ENCODE assay signal across 9 cellular contexts in genomic region chr3:54951405-54951804, GRCh38. TPM values are rescaled to one million over a fixed set of nuclear protein-coding genes. Genes with fewer than 3 reads are reported as not detected.
DNase-seq lines count a peak whose midpoint lies in the region; ATAC-seq, FAIRE-seq and TF ChIP-seq lines count a peak whose summit lies in the region.
"Had no signal": no experiment of that assay in that cellular context is flagged by ENCODE, and none has a peak within 500 bp of the region (broad histone marks: within the 10 kb centered on the region; RNA-seq: fewer than 3 reads in every experiment).

No MANE protein-coding gene starts in this region.

- peaks cover 2% of the 10 kb centered on the region for H3K9me3 Mint-ChIP-seq in astrocyte (ENCODE audit: unreplicated experiment)

- H3K27me3 ChIP-seq in astrocyte (ENCODE audit: insufficient read depth, low read length), result no peaks in the 10 kb centered on the region
- no peaks in the 10 kb centered on the region for H3K27me3 ChIP-seq in MM.1S (replicated peaks; ENCODE audit: insufficient read depth, low read length)

- peak; percentile 87 for FAIRE-seq in astrocyte (lab: Jason Lieb, UNC)

- H3K4me3 ChIP-seq in AG10803 (ENCODE audit: low read length) (no peak overlapping the region), astrocyte (ENCODE audit: insufficient read depth, low read depth, low read length) (no peak overlapping the region), MM.1S (ENCODE audit: low read length) (no peak overlapping the region)

- H3K4me1 ChIP-seq in astrocyte (ENCODE audit: insufficient read depth, low read length), result peaks cover 37% of the 10 kb centered on the region
- no peaks in the 10 kb centered on the region for H3K4me1 ChIP-seq in MM.1S (ENCODE audit: low read length)

- H4K20me1 ChIP-seq in astrocyte (ENCODE audit: insufficient read depth, low read length) (no peaks in the 10 kb centered on the region), MM.1S (ENCODE audit: insufficient read depth, low read length) (no peaks in the 10 kb centered on the region)

- H3K36me3 ChIP-seq in astrocyte (ENCODE audit: insufficient read depth, low read length) (no peaks in the 10 kb centered on the region), MM.1S (replicated peaks; ENCODE audit: insufficient read depth, low read length) (no peaks in the 10 kb centered on the region)

- H3K27ac ChIP-seq in astrocyte (ENCODE audit: low read depth, low read length) (peak overlapping the region; percentile 71), substantia nigra (ENCODE audit: low read depth, low read length, poor library complexity, severe bottlenecking) (no peak overlapping the region), MM.1S (ENCODE audit: low read length) (no peak overlapping the region)

- no peak overlapping the region for H3K4me3 Mint-ChIP-seq in astrocyte (ENCODE audit: unreplicated experiment)
- H3K4me3 Mint-ChIP-seq: activated naive CD8-positive, alpha-beta T cell had no signal

- H3F3A ChIP-seq in MM.1S (ENCODE audit: insufficient read depth, low read length), result no peaks in the 10 kb centered on the region

- no peak for ATAC-seq in HG03439 (IDR thresholded peaks at IDR 0.05; ENCODE audit: unreplicated experiment)

- no peaks in the 10 kb centered on the region for H3K79me2 ChIP-seq in astrocyte (ENCODE audit: insufficient read depth, low read length)
- no peaks in the 10 kb centered on the region for H3K79me2 ChIP-seq in MM.1S (ENCODE audit: low read length)

- H3K36me3 Mint-ChIP-seq in astrocyte (ENCODE audit: low read depth, unreplicated experiment), result no peaks in the 10 kb centered on the region
- H3K36me3 Mint-ChIP-seq: activated naive CD8-positive, alpha-beta T cell had no signal

- peak overlapping the region; percentile 66 for H3K27ac Mint-ChIP-seq in astrocyte (ENCODE audit: unreplicated experiment)
- H3K27ac Mint-ChIP-seq: activated naive CD8-positive, alpha-beta T cell had no signal

- H3K9me3 ChIP-seq in astrocyte (ENCODE audit: insufficient read depth, low read depth, low read length) (no peaks in the 10 kb centered on the region), MM.1S (replicated peaks; ENCODE audit: insufficient read depth, low read length) (no peaks in the 10 kb centered on the region)

- DNase-seq in AG10803 (ENCODE audit: low read depth) (peak; percentile 93), HuH-7 (ENCODE audit: low spot score) (peak; percentile 4), astrocyte (ENCODE audit: low read depth) (peak; percentile 88), iPS-NIHi11 (ENCODE audit: low spot score) (peak; percentile 64), substantia nigra (lab: John Stamatoyannopoulos, UW) (peak in 38 of 49 donors; percentile 3 to 70 (median 46)), NCI-H1694 (lab: John Stamatoyannopoulos, UW) (no peak), MM.1S (no peak)

- H3K9me2 ChIP-seq in MM.1S (replicated peaks; ENCODE audit: insufficient read depth, low read length), result no peaks in the 10 kb centered on the region

- peaks cover 10% of the 10 kb centered on the region for H3K27me3 Mint-ChIP-seq in astrocyte (ENCODE audit: low read depth, unreplicated experiment)

- H3K4me2 ChIP-seq in astrocyte (ENCODE audit: low read length), result no peak overlapping the region
- no peak overlapping the region for H3K4me2 ChIP-seq in MM.1S (ENCODE audit: low read depth, low read length)

- peak; percentile 85 for TF ChIP-seq CTCF in AG10803 (conservative IDR thresholded peaks at IDR 0.05; ENCODE audit: low read length)
- TF ChIP-seq CTCF in astrocyte (IDR thresholded peaks at IDR 0.05; ENCODE audit: insufficient read depth, low read depth, low read length), result peak; percentile 74
- TF ChIP-seq CTCF in MM.1S (IDR thresholded peaks at IDR 0.05; ENCODE audit: low read length), result no peak

- no peak overlapping the region for H2AFZ ChIP-seq in astrocyte (ENCODE audit: low read depth, low read length)
- no peak overlapping the region for H2AFZ ChIP-seq in MM.1S (ENCODE audit: low read length)

- H3K4me1 Mint-ChIP-seq in astrocyte (ENCODE audit: low read depth, unreplicated experiment), result peaks cover 32% of the 10 kb centered on the region

- peak overlapping the region; percentile 45 for H3K9ac ChIP-seq in astrocyte (ENCODE audit: low read length)
- no peak overlapping the region for H3K9ac ChIP-seq in MM.1S (ENCODE audit: low read length)

RNA-seq across cellular contexts. Expression of gene LRTM1, which starts 23.5 kb away (rescaled TPM):
- not detected in 2 replicates for total RNA-seq in astrocyte

Comparison
In these comparisons a context has a peak if more than half of its experiments do, and no peak if none do; other contexts are left out.
1. DNase-seq: peak in AG10803 (single experiment), HuH-7 (single experiment), astrocyte (single experiment), iPS-NIHi11 (single experiment) and substantia nigra (38 of 49); none in NCI-H1694 (single experiment) and MM.1S (single experiment).